ENCODE assay signal across 1 cellular context in genomic region chr21:31444061-31444460, GRCh38.
TF ChIP-seq lines count a peak whose summit lies in the region.

No MANE protein-coding gene starts in this region.

TF ChIP-seq in IMR-90, 13 proteins besides CTCF, POLR2A, EP300 and RAD21:
- no peak for TF ChIP-seq ELK1 (IDR thresholded peaks at IDR 0.05; ENCODE audit: borderline replicate concordance, low read depth, low read length)
- TF ChIP-seq MAFK (IDR thresholded peaks at IDR 0.05; ENCODE audit: low read depth, low read length): no peak
- no peak for TF ChIP-seq FOS (IDR thresholded peaks at IDR 0.05; ENCODE audit: low read depth, low read length)
- no peak for TF ChIP-seq CEBPB (IDR thresholded peaks at IDR 0.05; ENCODE audit: low read depth, low read length)
- TF ChIP-seq MXI1 (IDR thresholded peaks at IDR 0.05; ENCODE audit: borderline replicate concordance, low read depth, low read length): no peak
- no peak for TF ChIP-seq NFE2L2 (IDR thresholded peaks at IDR 0.05; ENCODE audit: low read depth, low read length)
- no peak for TF ChIP-seq CHD1 (IDR thresholded peaks at IDR 0.05; ENCODE audit: low read depth, low read length)
- TF ChIP-seq MAZ (IDR thresholded peaks at IDR 0.05; ENCODE audit: borderline replicate concordance, low read depth, low read length): no peak
